ENCODE assay signal across 15 cellular contexts in genomic region chr1:205502992-205503391, GRCh38. TPM values are rescaled to one million over a fixed set of nuclear protein-coding genes. Genes with fewer than 3 reads are reported as not detected.
"Had no signal": no experiment of that assay in that cellular context is flagged by ENCODE, and none has a peak within 500 bp of the region (broad histone marks: within the 10 kb centered on the region; RNA-seq: fewer than 3 reads in every experiment).

No MANE protein-coding gene starts in this region.

- ATAC-seq: activated CD8-positive, alpha-beta T cell treated with anti-CD3 and anti-CD28 coated beads for 36 hours; effector memory CD8-positive, alpha-beta T cell; left cardiac atrium; T-cell had no signal

- H3K36me3 Mint-ChIP-seq: T-cell had no signal

- H3K36me3 ChIP-seq: upper lobe of left lung had no signal

- H3K9me3 Mint-ChIP-seq: activated CD8-positive, alpha-beta T cell treated with anti-CD3 and anti-CD28 coated beads for 36 hours; central memory CD8-positive, alpha-beta T cell; effector memory CD8-positive, alpha-beta T cell; T-cell had no signal

- H3K27me3 ChIP-seq: upper lobe of left lung had no signal

- H3K27me3 Mint-ChIP-seq: activated CD8-positive, alpha-beta T cell treated with anti-CD3 and anti-CD28 coated beads for 36 hours; central memory CD8-positive, alpha-beta T cell had no signal

- H3K4me3 ChIP-seq: lung, skin epidermis, upper lobe of left lung had no signal

- H3K9me3 ChIP-seq: upper lobe of left lung had no signal

- H3K27ac Mint-ChIP-seq: activated CD8-positive, alpha-beta T cell treated with anti-CD3 and anti-CD28 coated beads for 36 hours had no signal

- H3K4me3 Mint-ChIP-seq: activated CD8-positive, alpha-beta T cell treated with anti-CD3 and anti-CD28 coated beads for 36 hours had no signal

- DNase-seq: activated CD4-positive, alpha-beta T cell treated with anti-CD3 and anti-CD28 coated beads for 4 hours; activated CD8-positive, alpha-beta memory T cell treated with anti-CD3 and anti-CD28 coated beads, Interleukin-2, amount 50 U/mL, for 48 hours; activated CD8-positive, alpha-beta T cell treated with anti-CD3 and anti-CD28 coated beads for 36 hours; activated naive CD4-positive, alpha-beta T cell treated with Interleukin-2 at 50 U/mL for 16 hours; effector memory CD8-positive, alpha-beta T cell; hypothalamus; left cardiac atrium; retina; T-cell; upper lobe of left lung had no signal

- H3K27ac ChIP-seq: VCaP had no signal

RNA-seq across cellular contexts. Expression of gene CDK18, which starts 1.5 kb away (rescaled TPM):
- polyA plus RNA-seq: neural cell had no signal
